ENCODE assay signal across 22 cellular contexts in genomic region chr17:49249890-49250522, GRCh38. TPM values are rescaled to one million over a fixed set of nuclear protein-coding genes. Genes with fewer than 3 reads are reported as not detected.
"Had no signal": no experiment of that assay in that cellular context is flagged by ENCODE, and none has a peak within 500 bp of the region (broad histone marks: within the 10 kb centered on the region; RNA-seq: fewer than 3 reads in every experiment).

No MANE protein-coding gene starts in this region.

- H3K27me3 Mint-ChIP-seq: activated naive CD8-positive, alpha-beta T cell had no signal

- DNase-seq: activated CD4-positive, alpha-beta T cell treated with anti-CD3 and anti-CD28 coated beads for 48 hours; activated CD4-positive, alpha-beta T cell treated with anti-CD3 and anti-CD28 coated beads, Interleukin-2, amount 50 U/mL, for 4 hours; activated CD4-positive, CD25-positive, alpha-beta regulatory T cell treated with anti-CD3 and anti-CD28 coated beads, Interleukin-2, amount 50 U/mL, for 72 hours; activated CD8-positive, alpha-beta memory T cell treated with anti-CD3 and anti-CD28 coated beads, Interleukin-2, amount 50 U/mL, for 48 hours; activated CD8-positive, alpha-beta T cell treated with anti-CD3 and anti-CD28 coated beads, Interleukin-2, amount 10 ng/mL, durations not matched to agents 7 days and 5 days; activated effector memory CD4-positive, alpha-beta T cell treated with Interleukin-2 at 50 U/mL for 16 hours; activated naive CD4-positive, alpha-beta T cell; activated T-cell treated with anti-CD3 and anti-CD28 coated beads, Interleukin-2, amount 50 U/mL, for 1 hour; brain microvascular endothelial cell; cerebellar nuclear complex; KG1; NCI-H1092; NCI-H1417; NCI-H1930; NCI-H510A; SIG-M5; T-helper 17 cell; T-helper 9 cell had no signal

- H3K27ac ChIP-seq: brain microvascular endothelial cell had no signal

- H3K27ac Mint-ChIP-seq: activated CD8-positive, alpha-beta T cell treated with anti-CD3 and anti-CD28 coated beads, Interleukin-2, amount 10 ng/mL, durations not matched to agents 7 days and 5 days; activated naive CD8-positive, alpha-beta T cell; activated T-helper 1 cell treated with anti-CD3 and anti-CD28 coated beads, Interleukin-12 subunit alpha, Interleukin-12 subunit beta, Interleukin-2, Interleukin-4 antibody, amounts not matched to agents 30 ng/mL and 10 ng/mL and 1 ng/mL, durations not matched to agents 14 hours and 24 hours and 36 hours; T-helper 17 cell; WTC11 had no signal

- H3K36me3 ChIP-seq: brain microvascular endothelial cell had no signal

- H3K4me3 Mint-ChIP-seq: activated CD8-positive, alpha-beta T cell treated with anti-CD3 and anti-CD28 coated beads, Interleukin-2, amount 10 ng/mL, durations not matched to agents 7 days and 5 days; activated naive CD8-positive, alpha-beta T cell; activated T-helper 1 cell treated with anti-CD3 and anti-CD28 coated beads, Interleukin-12 subunit alpha, Interleukin-12 subunit beta, Interleukin-2, Interleukin-4 antibody, amounts not matched to agents 30 ng/mL and 10 ng/mL and 1 ng/mL, durations not matched to agents 14 hours and 24 hours and 36 hours; T-helper 17 cell; WTC11 had no signal

- H3K36me3 Mint-ChIP-seq: activated naive CD8-positive, alpha-beta T cell; WTC11 had no signal

- H3K27me3 ChIP-seq: brain microvascular endothelial cell had no signal

- ATAC-seq: activated CD8-positive, alpha-beta T cell treated with anti-CD3 and anti-CD28 coated beads, Interleukin-2, amount 10 ng/mL, durations not matched to agents 7 days and 5 days; T-helper 17 cell; WTC11 had no signal

- H3K4me1 Mint-ChIP-seq: WTC11 had no signal

- H3K9me3 Mint-ChIP-seq: activated T-helper 1 cell treated with anti-CD3 and anti-CD28 coated beads, Interleukin-12 subunit alpha, Interleukin-12 subunit beta, Interleukin-2, Interleukin-4 antibody, amounts not matched to agents 30 ng/mL and 10 ng/mL and 1 ng/mL, durations not matched to agents 14 hours and 24 hours and 36 hours; WTC11 had no signal

RNA-seq across cellular contexts. Expression of gene PHOSPHO1, which starts 19.4 kb away (rescaled TPM):
- total RNA-seq: activated CD8-positive, alpha-beta T cell treated with anti-CD3 and anti-CD28 coated beads, Interleukin-2, amount 10 ng/mL, durations not matched to agents 7 days and 5 days; activated T-helper 1 cell treated with anti-CD3 and anti-CD28 coated beads, Interleukin-12 subunit alpha, Interleukin-12 subunit beta, Interleukin-2, Interleukin-4 antibody, amounts not matched to agents 30 ng/mL and 10 ng/mL and 1 ng/mL, durations not matched to agents 14 hours and 24 hours and 36 hours; MCF 10A; T-helper 17 cell had no signal

RNA-seq across cellular contexts. Expression of gene ABI3, which starts 39.5 kb away (rescaled TPM):
- total RNA-seq: MCF 10A had no signal

RNA-seq across cellular contexts. Expression of gene GNGT2, which starts 39.6 kb away (rescaled TPM):
- total RNA-seq: MCF 10A had no signal
